1 cellular context compared by ENCODE assay signal in the genomic region with DNA sequence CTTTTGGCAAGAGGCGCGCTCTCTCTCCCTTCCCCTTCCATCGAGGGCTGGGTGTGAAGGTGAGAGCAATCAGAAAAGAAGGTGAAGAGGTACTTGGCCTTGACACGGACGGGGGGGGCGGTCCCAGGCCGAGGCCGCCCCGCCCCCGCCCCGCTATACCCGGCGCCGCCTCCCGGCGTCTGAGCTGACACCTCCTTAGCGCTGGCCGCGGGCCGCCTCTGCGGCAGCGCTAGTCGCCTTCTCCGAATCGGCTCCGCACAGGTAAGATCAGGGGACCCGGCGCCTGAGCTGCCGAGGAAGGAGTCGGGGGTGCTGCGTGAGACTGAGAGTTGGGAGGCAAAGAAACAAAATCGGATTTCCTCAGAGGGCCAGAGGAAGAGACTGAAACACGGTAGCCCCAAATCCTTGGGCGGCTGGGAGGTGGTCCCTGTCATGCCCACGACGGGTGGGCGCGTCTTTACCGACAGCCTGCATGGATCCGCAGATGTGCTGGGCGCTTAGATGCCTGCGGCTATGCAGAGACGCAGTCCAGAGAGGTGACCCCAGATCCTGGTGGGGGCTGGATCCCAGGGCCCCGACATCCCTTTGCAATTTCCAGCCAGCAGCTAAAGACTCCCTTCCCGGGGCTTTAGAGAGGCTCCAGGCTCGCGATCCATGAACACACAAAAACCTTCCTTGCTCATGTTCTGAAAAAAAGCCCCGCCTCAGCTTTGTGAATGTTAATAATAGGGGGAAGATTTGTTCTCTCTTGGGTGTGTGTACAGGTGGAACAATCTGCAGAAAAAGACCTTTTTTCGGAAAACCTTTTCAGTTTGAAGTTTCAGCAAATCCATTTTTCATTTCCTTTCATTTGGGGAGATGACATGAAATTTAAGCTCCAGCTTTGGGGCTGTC.
TF ChIP-seq lines count a peak whose summit lies in the region.

A gene with protein sequence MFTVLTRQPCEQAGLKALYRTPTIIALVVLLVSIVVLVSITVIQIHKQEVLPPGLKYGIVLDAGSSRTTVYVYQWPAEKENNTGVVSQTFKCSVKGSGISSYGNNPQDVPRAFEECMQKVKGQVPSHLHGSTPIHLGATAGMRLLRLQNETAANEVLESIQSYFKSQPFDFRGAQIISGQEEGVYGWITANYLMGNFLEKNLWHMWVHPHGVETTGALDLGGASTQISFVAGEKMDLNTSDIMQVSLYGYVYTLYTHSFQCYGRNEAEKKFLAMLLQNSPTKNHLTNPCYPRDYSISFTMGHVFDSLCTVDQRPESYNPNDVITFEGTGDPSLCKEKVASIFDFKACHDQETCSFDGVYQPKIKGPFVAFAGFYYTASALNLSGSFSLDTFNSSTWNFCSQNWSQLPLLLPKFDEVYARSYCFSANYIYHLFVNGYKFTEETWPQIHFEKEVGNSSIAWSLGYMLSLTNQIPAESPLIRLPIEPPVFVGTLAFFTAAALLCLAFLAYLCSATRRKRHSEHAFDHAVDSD (plus strand): TSS at position 184 of the 894 bp plus-strand sequence. CDS start 874 bp downstream, outside the sequence.

TF ChIP-seq in HEK293, 187 proteins besides CTCF, POLR2A, EP300 and RAD21 (continued from another document):
- TF ChIP-seq, protein P1, sequence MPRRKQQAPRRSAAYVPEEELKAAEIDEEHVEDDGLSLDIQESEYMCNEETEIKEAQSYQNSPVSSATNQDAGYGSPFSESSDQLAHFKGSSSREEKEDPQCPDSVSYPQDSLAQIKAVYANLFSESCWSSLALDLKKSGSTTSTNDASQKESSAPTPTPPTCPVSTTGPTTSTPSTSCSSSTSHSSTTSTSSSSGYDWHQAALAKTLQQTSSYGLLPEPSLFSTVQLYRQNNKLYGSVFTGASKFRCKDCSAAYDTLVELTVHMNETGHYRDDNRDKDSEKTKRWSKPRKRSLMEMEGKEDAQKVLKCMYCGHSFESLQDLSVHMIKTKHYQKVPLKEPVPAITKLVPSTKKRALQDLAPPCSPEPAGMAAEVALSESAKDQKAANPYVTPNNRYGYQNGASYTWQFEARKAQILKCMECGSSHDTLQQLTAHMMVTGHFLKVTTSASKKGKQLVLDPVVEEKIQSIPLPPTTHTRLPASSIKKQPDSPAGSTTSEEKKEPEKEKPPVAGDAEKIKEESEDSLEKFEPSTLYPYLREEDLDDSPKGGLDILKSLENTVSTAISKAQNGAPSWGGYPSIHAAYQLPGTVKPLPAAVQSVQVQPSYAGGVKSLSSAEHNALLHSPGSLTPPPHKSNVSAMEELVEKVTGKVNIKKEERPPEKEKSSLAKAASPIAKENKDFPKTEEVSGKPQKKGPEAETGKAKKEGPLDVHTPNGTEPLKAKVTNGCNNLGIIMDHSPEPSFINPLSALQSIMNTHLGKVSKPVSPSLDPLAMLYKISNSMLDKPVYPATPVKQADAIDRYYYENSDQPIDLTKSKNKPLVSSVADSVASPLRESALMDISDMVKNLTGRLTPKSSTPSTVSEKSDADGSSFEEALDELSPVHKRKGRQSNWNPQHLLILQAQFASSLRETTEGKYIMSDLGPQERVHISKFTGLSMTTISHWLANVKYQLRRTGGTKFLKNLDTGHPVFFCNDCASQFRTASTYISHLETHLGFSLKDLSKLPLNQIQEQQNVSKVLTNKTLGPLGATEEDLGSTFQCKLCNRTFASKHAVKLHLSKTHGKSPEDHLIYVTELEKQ (tag by site-specific recombination; IDR thresholded peaks at IDR 0.05; ENCODE audit: borderline replicate concordance): no peak
- TF ChIP-seq, protein P2, sequence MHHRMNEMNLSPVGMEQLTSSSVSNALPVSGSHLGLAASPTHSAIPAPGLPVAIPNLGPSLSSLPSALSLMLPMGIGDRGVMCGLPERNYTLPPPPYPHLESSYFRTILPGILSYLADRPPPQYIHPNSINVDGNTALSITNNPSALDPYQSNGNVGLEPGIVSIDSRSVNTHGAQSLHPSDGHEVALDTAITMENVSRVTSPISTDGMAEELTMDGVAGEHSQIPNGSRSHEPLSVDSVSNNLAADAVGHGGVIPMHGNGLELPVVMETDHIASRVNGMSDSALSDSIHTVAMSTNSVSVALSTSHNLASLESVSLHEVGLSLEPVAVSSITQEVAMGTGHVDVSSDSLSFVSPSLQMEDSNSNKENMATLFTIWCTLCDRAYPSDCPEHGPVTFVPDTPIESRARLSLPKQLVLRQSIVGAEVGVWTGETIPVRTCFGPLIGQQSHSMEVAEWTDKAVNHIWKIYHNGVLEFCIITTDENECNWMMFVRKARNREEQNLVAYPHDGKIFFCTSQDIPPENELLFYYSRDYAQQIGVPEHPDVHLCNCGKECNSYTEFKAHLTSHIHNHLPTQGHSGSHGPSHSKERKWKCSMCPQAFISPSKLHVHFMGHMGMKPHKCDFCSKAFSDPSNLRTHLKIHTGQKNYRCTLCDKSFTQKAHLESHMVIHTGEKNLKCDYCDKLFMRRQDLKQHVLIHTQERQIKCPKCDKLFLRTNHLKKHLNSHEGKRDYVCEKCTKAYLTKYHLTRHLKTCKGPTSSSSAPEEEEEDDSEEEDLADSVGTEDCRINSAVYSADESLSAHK (tag by site-specific recombination; IDR thresholded peaks at IDR 0.05): no peak
- TF ChIP-seq, protein P3, sequence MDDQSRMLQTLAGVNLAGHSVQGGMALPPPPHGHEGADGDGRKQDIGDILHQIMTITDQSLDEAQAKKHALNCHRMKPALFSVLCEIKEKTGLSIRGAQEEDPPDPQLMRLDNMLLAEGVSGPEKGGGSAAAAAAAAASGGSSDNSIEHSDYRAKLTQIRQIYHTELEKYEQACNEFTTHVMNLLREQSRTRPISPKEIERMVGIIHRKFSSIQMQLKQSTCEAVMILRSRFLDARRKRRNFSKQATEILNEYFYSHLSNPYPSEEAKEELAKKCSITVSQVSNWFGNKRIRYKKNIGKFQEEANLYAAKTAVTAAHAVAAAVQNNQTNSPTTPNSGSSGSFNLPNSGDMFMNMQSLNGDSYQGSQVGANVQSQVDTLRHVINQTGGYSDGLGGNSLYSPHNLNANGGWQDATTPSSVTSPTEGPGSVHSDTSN (CRISPR knock-in tag; IDR thresholded peaks at IDR 0.05): no peak
- no peak for TF ChIP-seq ZNF24 (tag by site-specific recombination; IDR thresholded peaks at IDR 0.05)
- TF ChIP-seq, protein P4, sequence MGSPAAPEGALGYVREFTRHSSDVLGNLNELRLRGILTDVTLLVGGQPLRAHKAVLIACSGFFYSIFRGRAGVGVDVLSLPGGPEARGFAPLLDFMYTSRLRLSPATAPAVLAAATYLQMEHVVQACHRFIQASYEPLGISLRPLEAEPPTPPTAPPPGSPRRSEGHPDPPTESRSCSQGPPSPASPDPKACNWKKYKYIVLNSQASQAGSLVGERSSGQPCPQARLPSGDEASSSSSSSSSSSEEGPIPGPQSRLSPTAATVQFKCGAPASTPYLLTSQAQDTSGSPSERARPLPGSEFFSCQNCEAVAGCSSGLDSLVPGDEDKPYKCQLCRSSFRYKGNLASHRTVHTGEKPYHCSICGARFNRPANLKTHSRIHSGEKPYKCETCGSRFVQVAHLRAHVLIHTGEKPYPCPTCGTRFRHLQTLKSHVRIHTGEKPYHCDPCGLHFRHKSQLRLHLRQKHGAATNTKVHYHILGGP (tag by site-specific recombination; IDR thresholded peaks at IDR 0.05): no peak
- TF ChIP-seq, protein P5, sequence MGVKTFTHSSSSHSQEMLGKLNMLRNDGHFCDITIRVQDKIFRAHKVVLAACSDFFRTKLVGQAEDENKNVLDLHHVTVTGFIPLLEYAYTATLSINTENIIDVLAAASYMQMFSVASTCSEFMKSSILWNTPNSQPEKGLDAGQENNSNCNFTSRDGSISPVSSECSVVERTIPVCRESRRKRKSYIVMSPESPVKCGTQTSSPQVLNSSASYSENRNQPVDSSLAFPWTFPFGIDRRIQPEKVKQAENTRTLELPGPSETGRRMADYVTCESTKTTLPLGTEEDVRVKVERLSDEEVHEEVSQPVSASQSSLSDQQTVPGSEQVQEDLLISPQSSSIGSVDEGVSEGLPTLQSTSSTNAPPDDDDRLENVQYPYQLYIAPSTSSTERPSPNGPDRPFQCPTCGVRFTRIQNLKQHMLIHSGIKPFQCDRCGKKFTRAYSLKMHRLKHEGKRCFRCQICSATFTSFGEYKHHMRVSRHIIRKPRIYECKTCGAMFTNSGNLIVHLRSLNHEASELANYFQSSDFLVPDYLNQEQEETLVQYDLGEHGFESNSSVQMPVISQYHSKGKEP (tag by site-specific recombination; IDR thresholded peaks at IDR 0.05): no peak
- TF ChIP-seq, protein P6, sequence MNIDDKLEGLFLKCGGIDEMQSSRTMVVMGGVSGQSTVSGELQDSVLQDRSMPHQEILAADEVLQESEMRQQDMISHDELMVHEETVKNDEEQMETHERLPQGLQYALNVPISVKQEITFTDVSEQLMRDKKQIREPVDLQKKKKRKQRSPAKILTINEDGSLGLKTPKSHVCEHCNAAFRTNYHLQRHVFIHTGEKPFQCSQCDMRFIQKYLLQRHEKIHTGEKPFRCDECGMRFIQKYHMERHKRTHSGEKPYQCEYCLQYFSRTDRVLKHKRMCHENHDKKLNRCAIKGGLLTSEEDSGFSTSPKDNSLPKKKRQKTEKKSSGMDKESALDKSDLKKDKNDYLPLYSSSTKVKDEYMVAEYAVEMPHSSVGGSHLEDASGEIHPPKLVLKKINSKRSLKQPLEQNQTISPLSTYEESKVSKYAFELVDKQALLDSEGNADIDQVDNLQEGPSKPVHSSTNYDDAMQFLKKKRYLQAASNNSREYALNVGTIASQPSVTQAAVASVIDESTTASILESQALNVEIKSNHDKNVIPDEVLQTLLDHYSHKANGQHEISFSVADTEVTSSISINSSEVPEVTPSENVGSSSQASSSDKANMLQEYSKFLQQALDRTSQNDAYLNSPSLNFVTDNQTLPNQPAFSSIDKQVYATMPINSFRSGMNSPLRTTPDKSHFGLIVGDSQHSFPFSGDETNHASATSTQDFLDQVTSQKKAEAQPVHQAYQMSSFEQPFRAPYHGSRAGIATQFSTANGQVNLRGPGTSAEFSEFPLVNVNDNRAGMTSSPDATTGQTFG (tag by site-specific recombination; IDR thresholded peaks at IDR 0.05; ENCODE audit: borderline replicate concordance): no peak
- TF ChIP-seq ZNF16 (tag by site-specific recombination; IDR thresholded peaks at IDR 0.05; ENCODE audit: low read depth): no peak
- TF ChIP-seq, protein P7, sequence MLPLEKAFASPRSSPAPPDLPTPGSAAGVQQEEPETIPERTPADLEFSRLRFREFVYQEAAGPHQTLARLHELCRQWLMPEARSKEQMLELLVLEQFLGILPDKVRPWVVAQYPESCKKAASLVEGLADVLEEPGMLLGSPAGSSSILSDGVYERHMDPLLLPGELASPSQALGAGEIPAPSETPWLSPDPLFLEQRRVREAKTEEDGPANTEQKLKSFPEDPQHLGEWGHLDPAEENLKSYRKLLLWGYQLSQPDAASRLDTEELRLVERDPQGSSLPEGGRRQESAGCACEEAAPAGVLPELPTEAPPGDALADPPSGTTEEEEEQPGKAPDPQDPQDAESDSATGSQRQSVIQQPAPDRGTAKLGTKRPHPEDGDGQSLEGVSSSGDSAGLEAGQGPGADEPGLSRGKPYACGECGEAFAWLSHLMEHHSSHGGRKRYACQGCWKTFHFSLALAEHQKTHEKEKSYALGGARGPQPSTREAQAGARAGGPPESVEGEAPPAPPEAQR (tag by site-specific recombination; IDR thresholded peaks at IDR 0.05): no peak
